ENCODE assay signal across 15 cellular contexts in genomic region chr1:13237572-13237971, GRCh38. TPM values are rescaled to one million over a fixed set of nuclear protein-coding genes. Genes with fewer than 3 reads are reported as not detected.
"Had no signal": no experiment of that assay in that cellular context is flagged by ENCODE, and none has a peak within 500 bp of the region (broad histone marks: within the 10 kb centered on the region; RNA-seq: fewer than 3 reads in every experiment).

No MANE protein-coding gene starts in this region.

RNA-seq across cellular contexts. Expression of gene PRAMEF18, which starts 11.6 kb away (rescaled TPM):
- total RNA-seq: activated CD4-positive, alpha-beta memory T cell treated with anti-CD3 and anti-CD28 coated beads for 36 hours; activated CD4-positive, alpha-beta T cell treated with anti-CD3 and anti-CD28 coated beads for 36 hours; activated CD8-positive, alpha-beta memory T cell treated with anti-CD3 and anti-CD28 coated beads for 36 hours; activated CD8-positive, alpha-beta T cell treated with anti-CD3 and anti-CD28 coated beads for 36 hours; activated naive CD4-positive, alpha-beta T cell treated with anti-CD3 and anti-CD28 coated beads for 36 hours; activated naive CD8-positive, alpha-beta T cell treated with anti-CD3 and anti-CD28 coated beads, Interleukin-2, amount 10 ng/mL, durations not matched to agents 7 days and 5 days; activated T-cell treated with anti-CD3 and anti-CD28 coated beads, Interleukin-2, amount 50 U/mL, for 4 hours; activated T-cell treated with anti-CD3 and anti-CD28 coated beads, Interleukin-2, amount 50 U/mL, for 72 hours; activated T-helper 1 cell treated with anti-CD3 and anti-CD28 coated beads, Interleukin-12 subunit alpha, Interleukin-12 subunit beta, Interleukin-2, Interleukin-4 antibody, amounts not matched to agents 30 ng/mL and 10 ng/mL and 1 ng/mL, durations not matched to agents 14 hours and 24 hours and 36 hours; activated T-helper 17 cell treated with anti-CD3 and anti-CD28 coated beads, Interleukin-2, amount 50 U/mL, for 72 hours; ascending aorta; bronchial epithelial cell; cardiac muscle cell; WTC11 had no signal
- polyA plus RNA-seq: adipose tissue, cardiac muscle cell had no signal

RNA-seq across cellular contexts. Expression of gene PRAMEF5, which starts 16.4 kb away (rescaled TPM):
- total RNA-seq: activated CD4-positive, alpha-beta memory T cell treated with anti-CD3 and anti-CD28 coated beads for 36 hours; activated CD4-positive, alpha-beta T cell treated with anti-CD3 and anti-CD28 coated beads for 36 hours; activated CD8-positive, alpha-beta memory T cell treated with anti-CD3 and anti-CD28 coated beads for 36 hours; activated CD8-positive, alpha-beta T cell treated with anti-CD3 and anti-CD28 coated beads for 36 hours; activated naive CD4-positive, alpha-beta T cell treated with anti-CD3 and anti-CD28 coated beads for 36 hours; activated naive CD8-positive, alpha-beta T cell treated with anti-CD3 and anti-CD28 coated beads, Interleukin-2, amount 10 ng/mL, durations not matched to agents 7 days and 5 days; activated T-cell treated with anti-CD3 and anti-CD28 coated beads, Interleukin-2, amount 50 U/mL, for 4 hours; activated T-cell treated with anti-CD3 and anti-CD28 coated beads, Interleukin-2, amount 50 U/mL, for 72 hours; activated T-helper 1 cell treated with anti-CD3 and anti-CD28 coated beads, Interleukin-12 subunit alpha, Interleukin-12 subunit beta, Interleukin-2, Interleukin-4 antibody, amounts not matched to agents 30 ng/mL and 10 ng/mL and 1 ng/mL, durations not matched to agents 14 hours and 24 hours and 36 hours; activated T-helper 17 cell treated with anti-CD3 and anti-CD28 coated beads, Interleukin-2, amount 50 U/mL, for 72 hours; ascending aorta; bronchial epithelial cell; cardiac muscle cell; WTC11 had no signal
- polyA plus RNA-seq: adipose tissue, cardiac muscle cell had no signal

RNA-seq across cellular contexts. Expression of gene PRAMEF13, which starts 36.4 kb away (rescaled TPM):
- total RNA-seq: activated CD4-positive, alpha-beta memory T cell treated with anti-CD3 and anti-CD28 coated beads for 36 hours; activated CD4-positive, alpha-beta T cell treated with anti-CD3 and anti-CD28 coated beads for 36 hours; activated CD8-positive, alpha-beta memory T cell treated with anti-CD3 and anti-CD28 coated beads for 36 hours; activated CD8-positive, alpha-beta T cell treated with anti-CD3 and anti-CD28 coated beads for 36 hours; activated naive CD4-positive, alpha-beta T cell treated with anti-CD3 and anti-CD28 coated beads for 36 hours; activated naive CD8-positive, alpha-beta T cell treated with anti-CD3 and anti-CD28 coated beads, Interleukin-2, amount 10 ng/mL, durations not matched to agents 7 days and 5 days; activated T-cell treated with anti-CD3 and anti-CD28 coated beads, Interleukin-2, amount 50 U/mL, for 4 hours; activated T-cell treated with anti-CD3 and anti-CD28 coated beads, Interleukin-2, amount 50 U/mL, for 72 hours; activated T-helper 1 cell treated with anti-CD3 and anti-CD28 coated beads, Interleukin-12 subunit alpha, Interleukin-12 subunit beta, Interleukin-2, Interleukin-4 antibody, amounts not matched to agents 30 ng/mL and 10 ng/mL and 1 ng/mL, durations not matched to agents 14 hours and 24 hours and 36 hours; activated T-helper 17 cell treated with anti-CD3 and anti-CD28 coated beads, Interleukin-2, amount 50 U/mL, for 72 hours; ascending aorta; bronchial epithelial cell; cardiac muscle cell; WTC11 had no signal
- polyA plus RNA-seq: adipose tissue, cardiac muscle cell had no signal

RNA-seq across cellular contexts. Expression of gene PRAMEF8, which starts 47.4 kb away (rescaled TPM):
- total RNA-seq: activated CD4-positive, alpha-beta memory T cell treated with anti-CD3 and anti-CD28 coated beads for 36 hours; activated CD4-positive, alpha-beta T cell treated with anti-CD3 and anti-CD28 coated beads for 36 hours; activated CD8-positive, alpha-beta memory T cell treated with anti-CD3 and anti-CD28 coated beads for 36 hours; activated CD8-positive, alpha-beta T cell treated with anti-CD3 and anti-CD28 coated beads for 36 hours; activated naive CD4-positive, alpha-beta T cell treated with anti-CD3 and anti-CD28 coated beads for 36 hours; activated naive CD8-positive, alpha-beta T cell treated with anti-CD3 and anti-CD28 coated beads, Interleukin-2, amount 10 ng/mL, durations not matched to agents 7 days and 5 days; activated T-cell treated with anti-CD3 and anti-CD28 coated beads, Interleukin-2, amount 50 U/mL, for 4 hours; activated T-cell treated with anti-CD3 and anti-CD28 coated beads, Interleukin-2, amount 50 U/mL, for 72 hours; activated T-helper 1 cell treated with anti-CD3 and anti-CD28 coated beads, Interleukin-12 subunit alpha, Interleukin-12 subunit beta, Interleukin-2, Interleukin-4 antibody, amounts not matched to agents 30 ng/mL and 10 ng/mL and 1 ng/mL, durations not matched to agents 14 hours and 24 hours and 36 hours; activated T-helper 17 cell treated with anti-CD3 and anti-CD28 coated beads, Interleukin-2, amount 50 U/mL, for 72 hours; ascending aorta; bronchial epithelial cell; cardiac muscle cell; WTC11 had no signal
- polyA plus RNA-seq: adipose tissue, cardiac muscle cell had no signal
